ENCODE assay signal across 10 cellular contexts in genomic region chr2:144240656-144241339, GRCh38.
DNase-seq lines count a peak whose midpoint lies in the region; ATAC-seq and TF ChIP-seq lines count a peak whose summit lies in the region.
"Had no signal": no experiment of that assay in that cellular context is flagged by ENCODE, and none has a peak within 500 bp of the region (broad histone marks: within the 10 kb centered on the region; RNA-seq: fewer than 3 reads in every experiment).

No MANE protein-coding gene starts in this region.

- POLR2A ChIA-PET in activated CD8-positive, alpha-beta T cell treated with anti-CD3 and anti-CD28 coated beads for 36 hours (lab: Charles Lee), result interaction anchor here (1.2 kb wide), 1 partner anchor 24 kb away, joined by 3 read pairs; no protein-coding TSS in a partner anchor

- no peaks in the 10 kb centered on the region for H3K27me3 Mint-ChIP-seq in activated CD8-positive, alpha-beta T cell treated with anti-CD3 and anti-CD28 coated beads for 36 hours

- no peak overlapping the region for H3K4me3 ChIP-seq in ascending aorta

- peaks cover 0 to 4% of the 10 kb centered on the region in 2 donors for H3K4me1 ChIP-seq in ascending aorta

- H3K4me1 Mint-ChIP-seq in activated CD8-positive, alpha-beta T cell treated with anti-CD3 and anti-CD28 coated beads for 36 hours (ENCODE audit: low read depth), result peaks cover 55% of the 10 kb centered on the region

- peaks cover 7% of the 10 kb centered on the region for H3K36me3 Mint-ChIP-seq in activated CD8-positive, alpha-beta T cell treated with anti-CD3 and anti-CD28 coated beads for 36 hours (ENCODE audit: low read depth)

- no peaks in the 10 kb centered on the region for H3K36me3 ChIP-seq in ascending aorta

- H3K27ac Mint-ChIP-seq in activated CD8-positive, alpha-beta T cell treated with anti-CD3 and anti-CD28 coated beads for 36 hours, result peak overlapping the region; percentile 87
- H3K27ac Mint-ChIP-seq: progenitor cell of endocrine pancreas had no signal

- H3K9me3 Mint-ChIP-seq in activated CD8-positive, alpha-beta T cell treated with anti-CD3 and anti-CD28 coated beads for 36 hours, result no peaks in the 10 kb centered on the region

- H3K27ac ChIP-seq in ascending aorta, result no peak overlapping the region

- no peak overlapping the region for H3K4me3 Mint-ChIP-seq in activated CD8-positive, alpha-beta T cell treated with anti-CD3 and anti-CD28 coated beads for 36 hours

- no peaks in the 10 kb centered on the region for H3K9me3 ChIP-seq in ascending aorta

- intact Hi-C loops in activated CD8-positive, alpha-beta T cell treated with anti-CD3 and anti-CD28 coated beads for 36 hours (cut with micrococcal nuclease), result no loop called here
- intact Hi-C loops in posterior vena cava (cut with DNase I) (no loop called here), ascending aorta (cut with DNase I) (no loop called here)

- DNase-seq in DMS79 treated with DMSO at 0.1 percent for 48 hours (lab: John Stamatoyannopoulos, UW), result peak; percentile 56
- DNase-seq in activated CD8-positive, alpha-beta T cell treated with anti-CD3 and anti-CD28 coated beads for 36 hours, result peak; percentile 33
- no peak for DNase-seq in posterior vena cava (ENCODE audit: low spot score)
- DNase-seq in ascending aorta (ENCODE audit: low spot score in 2 of 2), result no peak
- no peak for DNase-seq in 8988T
- no peak for DNase-seq in CD1c-positive myeloid dendritic cell (ENCODE audit: extremely low spot score)
- DNase-seq: NCI-H1092 had no signal

- no peaks in the 10 kb centered on the region for H3K27me3 ChIP-seq in ascending aorta

- no peak for TF ChIP-seq CTCF in activated CD8-positive, alpha-beta T cell treated with anti-CD3 and anti-CD28 coated beads for 36 hours (IDR thresholded peaks at IDR 0.05)
- TF ChIP-seq CTCF in ascending aorta (IDR thresholded peaks at IDR 0.05), result no peak

- CTCF ChIA-PET in activated CD8-positive, alpha-beta T cell treated with anti-CD3 and anti-CD28 coated beads for 36 hours (lab: Charles Lee), result interaction anchor here (1.2 to 1.4 kb wide), 2 partner anchors 14 to 19 kb away, joined by 3 read pairs; no protein-coding TSS in a partner anchor

- ATAC-seq in GM19395 (IDR thresholded peaks at IDR 0.05; ENCODE audit: unreplicated experiment) (peak; percentile 91), HG03095 (IDR thresholded peaks at IDR 0.05; ENCODE audit: unreplicated experiment) (peak; percentile 84)
- peak; percentile 69 for ATAC-seq in activated CD8-positive, alpha-beta T cell treated with anti-CD3 and anti-CD28 coated beads for 36 hours

Comparison
In these comparisons a context has a peak if more than half of its experiments do, and no peak if none do; other contexts are left out.
1. DNase-seq: peak in DMS79 treated with DMSO at 0.1 percent for 48 hours (single experiment) and activated CD8-positive, alpha-beta T cell treated with anti-CD3 and anti-CD28 coated beads for 36 hours (single experiment); none in posterior vena cava (single experiment), ascending aorta (0 of 2), 8988T (single experiment) and CD1c-positive myeloid dendritic cell (single experiment).
2. Peak in every context shown above with its lines, with median percentiles within 50 percentile points of each other: ATAC-seq.